ENCODE assay signal across 1 cellular context in the genomic region with DNA sequence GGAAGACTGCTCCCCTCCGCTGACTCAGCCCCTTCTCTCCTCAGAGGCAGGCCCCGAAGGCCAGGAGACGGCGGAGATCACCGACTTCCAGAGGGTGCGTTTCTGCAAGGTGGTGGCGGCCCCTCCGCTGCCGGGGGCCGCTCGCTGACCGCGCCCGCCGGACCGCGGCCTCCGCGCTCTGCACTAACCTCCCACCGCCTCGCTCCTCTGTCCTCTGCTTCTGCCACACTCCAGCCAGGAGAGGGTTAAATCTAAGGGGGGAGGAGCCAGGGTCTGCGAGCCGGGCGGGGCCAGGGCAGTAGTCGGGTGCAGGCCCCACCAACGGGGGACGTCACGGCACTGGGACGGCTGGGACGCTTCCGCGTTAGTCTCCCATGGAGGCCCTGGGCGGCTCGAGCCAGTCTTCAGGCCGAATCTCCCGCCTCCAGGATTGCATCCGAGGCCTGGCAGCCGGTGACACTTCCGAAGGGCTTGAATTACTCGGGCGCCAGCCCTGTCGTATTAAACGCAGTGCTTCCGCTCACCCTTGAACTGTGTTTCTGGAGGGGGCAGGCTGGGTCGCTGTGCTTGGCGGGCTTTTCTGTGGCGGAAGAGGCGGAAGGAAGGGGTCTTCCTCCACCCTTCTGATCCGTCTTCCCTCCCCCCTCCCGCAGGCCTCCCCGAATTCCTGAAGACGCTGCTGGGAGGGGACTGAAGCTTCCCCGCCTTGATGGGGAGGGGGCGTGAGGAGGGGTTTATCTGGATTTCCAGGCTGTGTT.
TF ChIP-seq lines count a peak whose summit lies in the region.

No MANE protein-coding gene starts in this region.

TF ChIP-seq in K562, 482 proteins besides CTCF, POLR2A, EP300 and RAD21 (continued from another document and continues in another):
- TF ChIP-seq, protein P1, sequence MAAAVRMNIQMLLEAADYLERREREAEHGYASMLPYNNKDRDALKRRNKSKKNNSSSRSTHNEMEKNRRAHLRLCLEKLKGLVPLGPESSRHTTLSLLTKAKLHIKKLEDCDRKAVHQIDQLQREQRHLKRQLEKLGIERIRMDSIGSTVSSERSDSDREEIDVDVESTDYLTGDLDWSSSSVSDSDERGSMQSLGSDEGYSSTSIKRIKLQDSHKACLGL (CRISPR knock-in tag; IDR thresholded peaks at IDR 0.05; ENCODE audit: borderline replicate concordance, poor library complexity, severe bottlenecking), result no peak
- TF ChIP-seq, protein P2, sequence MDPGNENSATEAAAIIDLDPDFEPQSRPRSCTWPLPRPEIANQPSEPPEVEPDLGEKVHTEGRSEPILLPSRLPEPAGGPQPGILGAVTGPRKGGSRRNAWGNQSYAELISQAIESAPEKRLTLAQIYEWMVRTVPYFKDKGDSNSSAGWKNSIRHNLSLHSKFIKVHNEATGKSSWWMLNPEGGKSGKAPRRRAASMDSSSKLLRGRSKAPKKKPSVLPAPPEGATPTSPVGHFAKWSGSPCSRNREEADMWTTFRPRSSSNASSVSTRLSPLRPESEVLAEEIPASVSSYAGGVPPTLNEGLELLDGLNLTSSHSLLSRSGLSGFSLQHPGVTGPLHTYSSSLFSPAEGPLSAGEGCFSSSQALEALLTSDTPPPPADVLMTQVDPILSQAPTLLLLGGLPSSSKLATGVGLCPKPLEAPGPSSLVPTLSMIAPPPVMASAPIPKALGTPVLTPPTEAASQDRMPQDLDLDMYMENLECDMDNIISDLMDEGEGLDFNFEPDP (CRISPR knock-in tag; IDR thresholded peaks at IDR 0.05), result no peak
- TF ChIP-seq PHF8 (IDR thresholded peaks at IDR 0.05; ENCODE audit: borderline replicate concordance, low read length) (peak; percentile 74; the same call in 1 of the 2 replicates), KLF6 (CRISPR knock-in tag; IDR thresholded peaks at IDR 0.05; ENCODE audit: borderline replicate concordance) (0 out of 2 replicates have a peak, but pooled peaks have one; percentile 40), POLR2H (tag; IDR thresholded peaks at IDR 0.05; ENCODE audit: low read depth) (peak; percentile 86), MEF2A (IDR thresholded peaks at IDR 0.05; ENCODE audit: control insufficient read depth, low read depth, low read length) (0 out of 2 replicates have a peak, but pooled peaks have one; percentile 1), ATF7 (IDR thresholded peaks at IDR 0.05) (peak; percentile 74), IFI16 (CRISPR knock-in tag; IDR thresholded peaks at IDR 0.05) (no peak), NFATC3 (IDR thresholded peaks at IDR 0.05) (no peak), ZNF766 (CRISPR knock-in tag; conservative IDR thresholded peaks at IDR 0.05) (no peak; the same call in 1 of the 2 replicates), BHLHE40 (IDR thresholded peaks at IDR 0.05; ENCODE audit: low read length) (peak; percentile 76), ZNF253 (CRISPR knock-in tag; conservative IDR thresholded peaks at IDR 0.05) (no peak), NR2C1 (IDR thresholded peaks at IDR 0.05) (no peak), NR2C1 (tag; IDR thresholded peaks at IDR 0.05) (peak; percentile 12; the same call in 1 of the 2 replicates), NR2F6 (CRISPR knock-in tag; IDR thresholded peaks at IDR 0.05) (0 out of 2 replicates have a peak, but pooled peaks have one; percentile 32), NFE2 (IDR thresholded peaks at IDR 0.05; ENCODE audit: low read depth) (peak; percentile 78), NEUROD1 (IDR thresholded peaks at IDR 0.05; ENCODE audit: borderline replicate concordance, low read depth, low read length, partially characterized antibody) (peak; percentile 81), SMARCE1 (IDR thresholded peaks at IDR 0.05) (no peak; the same call in 1 of the 2 replicates), TCF7 (IDR thresholded peaks at IDR 0.05; ENCODE audit: borderline replicate concordance) (no peak), POLR2B (IDR thresholded peaks at IDR 0.05; ENCODE audit: low read depth, partially characterized antibody) (peak; percentile 13)
- TF ChIP-seq, protein P3, sequence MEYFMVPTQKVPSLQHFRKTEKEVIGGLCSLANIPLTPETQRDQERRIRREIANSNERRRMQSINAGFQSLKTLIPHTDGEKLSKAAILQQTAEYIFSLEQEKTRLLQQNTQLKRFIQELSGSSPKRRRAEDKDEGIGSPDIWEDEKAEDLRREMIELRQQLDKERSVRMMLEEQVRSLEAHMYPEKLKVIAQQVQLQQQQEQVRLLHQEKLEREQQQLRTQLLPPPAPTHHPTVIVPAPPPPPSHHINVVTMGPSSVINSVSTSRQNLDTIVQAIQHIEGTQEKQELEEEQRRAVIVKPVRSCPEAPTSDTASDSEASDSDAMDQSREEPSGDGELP (CRISPR knock-in tag; IDR thresholded peaks at IDR 0.05; ENCODE audit: borderline replicate concordance), result peak; percentile 69; the same call in 1 of the 2 replicates
- TF ChIP-seq, protein P4, sequence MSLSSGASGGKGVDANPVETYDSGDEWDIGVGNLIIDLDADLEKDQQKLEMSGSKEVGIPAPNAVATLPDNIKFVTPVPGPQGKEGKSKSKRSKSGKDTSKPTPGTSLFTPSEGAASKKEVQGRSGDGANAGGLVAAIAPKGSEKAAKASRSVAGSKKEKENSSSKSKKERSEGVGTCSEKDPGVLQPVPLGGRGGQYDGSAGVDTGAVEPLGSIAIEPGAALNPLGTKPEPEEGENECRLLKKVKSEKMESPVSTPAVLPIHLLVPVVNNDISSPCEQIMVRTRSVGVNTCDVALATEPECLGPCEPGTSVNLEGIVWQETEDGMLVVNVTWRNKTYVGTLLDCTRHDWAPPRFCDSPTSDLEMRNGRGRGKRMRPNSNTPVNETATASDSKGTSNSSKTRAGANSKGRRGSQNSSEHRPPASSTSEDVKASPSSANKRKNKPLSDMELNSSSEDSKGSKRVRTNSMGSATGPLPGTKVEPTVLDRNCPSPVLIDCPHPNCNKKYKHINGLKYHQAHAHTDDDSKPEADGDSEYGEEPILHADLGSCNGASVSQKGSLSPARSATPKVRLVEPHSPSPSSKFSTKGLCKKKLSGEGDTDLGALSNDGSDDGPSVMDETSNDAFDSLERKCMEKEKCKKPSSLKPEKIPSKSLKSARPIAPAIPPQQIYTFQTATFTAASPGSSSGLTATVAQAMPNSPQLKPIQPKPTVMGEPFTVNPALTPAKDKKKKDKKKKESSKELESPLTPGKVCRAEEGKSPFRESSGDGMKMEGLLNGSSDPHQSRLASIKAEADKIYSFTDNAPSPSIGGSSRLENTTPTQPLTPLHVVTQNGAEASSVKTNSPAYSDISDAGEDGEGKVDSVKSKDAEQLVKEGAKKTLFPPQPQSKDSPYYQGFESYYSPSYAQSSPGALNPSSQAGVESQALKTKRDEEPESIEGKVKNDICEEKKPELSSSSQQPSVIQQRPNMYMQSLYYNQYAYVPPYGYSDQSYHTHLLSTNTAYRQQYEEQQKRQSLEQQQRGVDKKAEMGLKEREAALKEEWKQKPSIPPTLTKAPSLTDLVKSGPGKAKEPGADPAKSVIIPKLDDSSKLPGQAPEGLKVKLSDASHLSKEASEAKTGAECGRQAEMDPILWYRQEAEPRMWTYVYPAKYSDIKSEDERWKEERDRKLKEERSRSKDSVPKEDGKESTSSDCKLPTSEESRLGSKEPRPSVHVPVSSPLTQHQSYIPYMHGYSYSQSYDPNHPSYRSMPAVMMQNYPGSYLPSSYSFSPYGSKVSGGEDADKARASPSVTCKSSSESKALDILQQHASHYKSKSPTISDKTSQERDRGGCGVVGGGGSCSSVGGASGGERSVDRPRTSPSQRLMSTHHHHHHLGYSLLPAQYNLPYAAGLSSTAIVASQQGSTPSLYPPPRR (CRISPR knock-in tag; IDR thresholded peaks at IDR 0.05; ENCODE audit: borderline replicate concordance), result 0 out of 2 replicates have a peak, but pooled peaks have one; percentile 13
- TF ChIP-seq, protein P5, sequence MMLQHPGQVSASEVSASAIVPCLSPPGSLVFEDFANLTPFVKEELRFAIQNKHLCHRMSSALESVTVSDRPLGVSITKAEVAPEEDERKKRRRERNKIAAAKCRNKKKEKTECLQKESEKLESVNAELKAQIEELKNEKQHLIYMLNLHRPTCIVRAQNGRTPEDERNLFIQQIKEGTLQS (IDR thresholded peaks at IDR 0.05), result peak; percentile 37; the same call in 1 of the 2 replicates
- TF ChIP-seq, protein P5 (CRISPR knock-in tag; conservative IDR thresholded peaks at IDR 0.05), result no peak
- TF ChIP-seq, protein P6, sequence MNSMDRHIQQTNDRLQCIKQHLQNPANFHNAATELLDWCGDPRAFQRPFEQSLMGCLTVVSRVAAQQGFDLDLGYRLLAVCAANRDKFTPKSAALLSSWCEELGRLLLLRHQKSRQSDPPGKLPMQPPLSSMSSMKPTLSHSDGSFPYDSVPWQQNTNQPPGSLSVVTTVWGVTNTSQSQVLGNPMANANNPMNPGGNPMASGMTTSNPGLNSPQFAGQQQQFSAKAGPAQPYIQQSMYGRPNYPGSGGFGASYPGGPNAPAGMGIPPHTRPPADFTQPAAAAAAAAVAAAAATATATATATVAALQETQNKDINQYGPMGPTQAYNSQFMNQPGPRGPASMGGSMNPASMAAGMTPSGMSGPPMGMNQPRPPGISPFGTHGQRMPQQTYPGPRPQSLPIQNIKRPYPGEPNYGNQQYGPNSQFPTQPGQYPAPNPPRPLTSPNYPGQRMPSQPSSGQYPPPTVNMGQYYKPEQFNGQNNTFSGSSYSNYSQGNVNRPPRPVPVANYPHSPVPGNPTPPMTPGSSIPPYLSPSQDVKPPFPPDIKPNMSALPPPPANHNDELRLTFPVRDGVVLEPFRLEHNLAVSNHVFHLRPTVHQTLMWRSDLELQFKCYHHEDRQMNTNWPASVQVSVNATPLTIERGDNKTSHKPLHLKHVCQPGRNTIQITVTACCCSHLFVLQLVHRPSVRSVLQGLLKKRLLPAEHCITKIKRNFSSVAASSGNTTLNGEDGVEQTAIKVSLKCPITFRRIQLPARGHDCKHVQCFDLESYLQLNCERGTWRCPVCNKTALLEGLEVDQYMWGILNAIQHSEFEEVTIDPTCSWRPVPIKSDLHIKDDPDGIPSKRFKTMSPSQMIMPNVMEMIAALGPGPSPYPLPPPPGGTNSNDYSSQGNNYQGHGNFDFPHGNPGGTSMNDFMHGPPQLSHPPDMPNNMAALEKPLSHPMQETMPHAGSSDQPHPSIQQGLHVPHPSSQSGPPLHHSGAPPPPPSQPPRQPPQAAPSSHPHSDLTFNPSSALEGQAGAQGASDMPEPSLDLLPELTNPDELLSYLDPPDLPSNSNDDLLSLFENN (IDR thresholded peaks at IDR 0.05; ENCODE audit: low read depth in 2 of 2, low read length in 2 of 2), result no peak
- TF ChIP-seq, protein P7, sequence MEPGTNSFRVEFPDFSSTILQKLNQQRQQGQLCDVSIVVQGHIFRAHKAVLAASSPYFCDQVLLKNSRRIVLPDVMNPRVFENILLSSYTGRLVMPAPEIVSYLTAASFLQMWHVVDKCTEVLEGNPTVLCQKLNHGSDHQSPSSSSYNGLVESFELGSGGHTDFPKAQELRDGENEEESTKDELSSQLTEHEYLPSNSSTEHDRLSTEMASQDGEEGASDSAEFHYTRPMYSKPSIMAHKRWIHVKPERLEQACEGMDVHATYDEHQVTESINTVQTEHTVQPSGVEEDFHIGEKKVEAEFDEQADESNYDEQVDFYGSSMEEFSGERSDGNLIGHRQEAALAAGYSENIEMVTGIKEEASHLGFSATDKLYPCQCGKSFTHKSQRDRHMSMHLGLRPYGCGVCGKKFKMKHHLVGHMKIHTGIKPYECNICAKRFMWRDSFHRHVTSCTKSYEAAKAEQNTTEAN (CRISPR knock-in tag; IDR thresholded peaks at IDR 0.05), result no peak
- TF ChIP-seq, protein P8, sequence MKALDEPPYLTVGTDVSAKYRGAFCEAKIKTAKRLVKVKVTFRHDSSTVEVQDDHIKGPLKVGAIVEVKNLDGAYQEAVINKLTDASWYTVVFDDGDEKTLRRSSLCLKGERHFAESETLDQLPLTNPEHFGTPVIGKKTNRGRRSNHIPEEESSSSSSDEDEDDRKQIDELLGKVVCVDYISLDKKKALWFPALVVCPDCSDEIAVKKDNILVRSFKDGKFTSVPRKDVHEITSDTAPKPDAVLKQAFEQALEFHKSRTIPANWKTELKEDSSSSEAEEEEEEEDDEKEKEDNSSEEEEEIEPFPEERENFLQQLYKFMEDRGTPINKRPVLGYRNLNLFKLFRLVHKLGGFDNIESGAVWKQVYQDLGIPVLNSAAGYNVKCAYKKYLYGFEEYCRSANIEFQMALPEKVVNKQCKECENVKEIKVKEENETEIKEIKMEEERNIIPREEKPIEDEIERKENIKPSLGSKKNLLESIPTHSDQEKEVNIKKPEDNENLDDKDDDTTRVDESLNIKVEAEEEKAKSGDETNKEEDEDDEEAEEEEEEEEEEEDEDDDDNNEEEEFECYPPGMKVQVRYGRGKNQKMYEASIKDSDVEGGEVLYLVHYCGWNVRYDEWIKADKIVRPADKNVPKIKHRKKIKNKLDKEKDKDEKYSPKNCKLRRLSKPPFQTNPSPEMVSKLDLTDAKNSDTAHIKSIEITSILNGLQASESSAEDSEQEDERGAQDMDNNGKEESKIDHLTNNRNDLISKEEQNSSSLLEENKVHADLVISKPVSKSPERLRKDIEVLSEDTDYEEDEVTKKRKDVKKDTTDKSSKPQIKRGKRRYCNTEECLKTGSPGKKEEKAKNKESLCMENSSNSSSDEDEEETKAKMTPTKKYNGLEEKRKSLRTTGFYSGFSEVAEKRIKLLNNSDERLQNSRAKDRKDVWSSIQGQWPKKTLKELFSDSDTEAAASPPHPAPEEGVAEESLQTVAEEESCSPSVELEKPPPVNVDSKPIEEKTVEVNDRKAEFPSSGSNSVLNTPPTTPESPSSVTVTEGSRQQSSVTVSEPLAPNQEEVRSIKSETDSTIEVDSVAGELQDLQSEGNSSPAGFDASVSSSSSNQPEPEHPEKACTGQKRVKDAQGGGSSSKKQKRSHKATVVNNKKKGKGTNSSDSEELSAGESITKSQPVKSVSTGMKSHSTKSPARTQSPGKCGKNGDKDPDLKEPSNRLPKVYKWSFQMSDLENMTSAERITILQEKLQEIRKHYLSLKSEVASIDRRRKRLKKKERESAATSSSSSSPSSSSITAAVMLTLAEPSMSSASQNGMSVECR (CRISPR knock-in tag; IDR thresholded peaks at IDR 0.05), result no peak; the same call in none of the 2 replicates
- TF ChIP-seq, protein P9, sequence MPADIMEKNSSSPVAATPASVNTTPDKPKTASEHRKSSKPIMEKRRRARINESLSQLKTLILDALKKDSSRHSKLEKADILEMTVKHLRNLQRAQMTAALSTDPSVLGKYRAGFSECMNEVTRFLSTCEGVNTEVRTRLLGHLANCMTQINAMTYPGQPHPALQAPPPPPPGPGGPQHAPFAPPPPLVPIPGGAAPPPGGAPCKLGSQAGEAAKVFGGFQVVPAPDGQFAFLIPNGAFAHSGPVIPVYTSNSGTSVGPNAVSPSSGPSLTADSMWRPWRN (IDR thresholded peaks at IDR 0.05; ENCODE audit: low read depth), result no peak
- TF ChIP-seq, protein P10, sequence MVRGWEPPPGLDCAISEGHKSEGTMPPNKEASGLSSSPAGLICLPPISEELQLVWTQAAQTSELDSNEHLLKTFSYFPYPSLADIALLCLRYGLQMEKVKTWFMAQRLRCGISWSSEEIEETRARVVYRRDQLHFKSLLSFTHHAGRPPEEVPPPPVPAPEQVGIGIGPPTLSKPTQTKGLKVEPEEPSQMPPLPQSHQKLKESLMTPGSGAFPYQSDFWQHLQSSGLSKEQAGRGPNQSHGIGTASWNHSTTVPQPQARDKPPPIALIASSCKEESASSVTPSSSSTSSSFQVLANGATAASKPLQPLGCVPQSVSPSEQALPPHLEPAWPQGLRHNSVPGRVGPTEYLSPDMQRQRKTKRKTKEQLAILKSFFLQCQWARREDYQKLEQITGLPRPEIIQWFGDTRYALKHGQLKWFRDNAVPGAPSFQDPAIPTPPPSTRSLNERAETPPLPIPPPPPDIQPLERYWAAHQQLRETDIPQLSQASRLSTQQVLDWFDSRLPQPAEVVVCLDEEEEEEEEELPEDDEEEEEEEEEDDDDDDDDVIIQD (CRISPR knock-in tag; IDR thresholded peaks at IDR 0.05), result no peak
